Comparison of ENCODE assay signal across 9 cellular contexts in the genomic region with DNA sequence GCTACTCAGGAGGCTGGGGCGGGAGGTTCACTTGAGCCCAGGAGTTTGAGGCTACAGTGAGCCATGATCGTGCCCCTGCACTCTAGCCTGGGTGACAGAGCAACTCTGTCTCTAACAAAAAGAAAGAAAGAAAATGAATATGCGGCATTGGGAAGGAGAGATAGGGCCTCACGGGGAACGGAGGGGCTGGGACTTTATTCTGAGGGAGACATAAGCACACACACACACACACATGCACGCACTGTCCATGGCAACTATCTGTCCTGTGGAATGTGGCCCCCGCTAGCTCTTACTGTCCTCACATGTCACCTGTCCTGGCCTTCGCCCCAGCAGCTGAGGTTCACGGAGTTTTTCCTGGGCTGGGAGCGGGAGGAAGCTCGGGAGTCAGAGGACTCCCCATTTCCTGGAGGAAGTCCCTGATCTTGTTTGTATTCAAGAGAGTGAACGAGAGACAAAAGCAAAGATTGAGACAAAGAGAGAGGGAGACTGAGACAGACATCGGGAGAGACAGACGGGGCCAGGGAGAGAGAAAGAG. TPM values are rescaled to one million over a fixed set of nuclear protein-coding genes. Genes with fewer than 3 reads are reported as not detected.
DNase-seq lines count a peak whose midpoint lies in the region; ATAC-seq and TF ChIP-seq lines count a peak whose summit lies in the region.
"Had no signal": no experiment of that assay in that cellular context is flagged by ENCODE, and none has a peak within 500 bp of the region (broad histone marks: within the 10 kb centered on the region; RNA-seq: fewer than 3 reads in every experiment).

No MANE protein-coding gene starts in this region.

- BruUV-seq in MCF 10A (replicated peaks; lab: Mats Ljungman, UMichigan): TSS peak; percentile 40

- POLR2A ChIA-PET in MCF 10A (lab: Yijun Ruan, JAX): interaction anchor here (0.5 to 1.5 kb wide), 14 partner anchors 18 to 369 kb away, joined by 3 to 6 read pairs (median 4); a partner anchor contains a TSS

- no peak for TF ChIP-seq CTCF in MCF 10A (IDR thresholded peaks at IDR 0.05; ENCODE audit: unreplicated experiment)

- no peak for ATAC-seq in HG03039 (IDR thresholded peaks at IDR 0.05; ENCODE audit: unreplicated experiment)
- no peak for ATAC-seq in HG03571 (IDR thresholded peaks at IDR 0.05; ENCODE audit: unreplicated experiment)
- ATAC-seq: HCT116 had no signal

- H3K27me3 ChIP-seq in HUES6 (ENCODE audit: control insufficient read depth, insufficient read depth, low read length): no peaks in the 10 kb centered on the region

- H3K27ac Mint-ChIP-seq in MCF 10A (ENCODE audit: low read depth, unreplicated experiment): peak overlapping the region; percentile 82

- CTCF ChIA-PET in MCF 10A (lab: Yijun Ruan, JAX): interaction anchor here (0.6 to 3.1 kb wide), 8 partner anchors 15 to 718 kb away, joined by 3 to 20 read pairs (median 4); a partner anchor contains a TSS

- no peak overlapping the region for H3K27ac ChIP-seq in HUES6 (ENCODE audit: low read depth, low read length)

- no peaks in the 10 kb centered on the region for H3K27me3 Mint-ChIP-seq in MCF 10A (ENCODE audit: insufficient read depth, unreplicated experiment)

- H3K36me3 ChIP-seq in HUES6 (ENCODE audit: control insufficient read depth, insufficient read depth, low read length): peaks cover 13% of the 10 kb centered on the region

- peak overlapping the region; percentile 6 for H3K9ac ChIP-seq in HUES6 (ENCODE audit: low read length)

- peak overlapping the region; percentile 51 for H3K4me3 ChIP-seq in HUES6 (ENCODE audit: low read depth, low read length)

- H3K4me1 ChIP-seq in HUES6 (ENCODE audit: control insufficient read depth, insufficient read depth, low read length): peaks cover 9% of the 10 kb centered on the region

- H3K36me3 Mint-ChIP-seq in MCF 10A (ENCODE audit: insufficient read depth, unreplicated experiment): peaks cover 15% of the 10 kb centered on the region

- intact Hi-C loops in MCF 10A (cut with micrococcal nuclease): no loop called here

- peak; percentile 7 for DNase-seq in AG08396 (ENCODE audit: low spot score)
- no peak for DNase-seq in MCF 10A (ENCODE audit: unreplicated experiment)
- DNase-seq in medulla oblongata (ENCODE audit: extremely low spot score): peak; percentile 43
- DNase-seq in putamen (ENCODE audit: low spot score): no peak
- no peak for DNase-seq in DMS114 treated with DMSO at 0.1 percent for 48 hours (lab: John Stamatoyannopoulos, UW; ENCODE audit: unreplicated experiment)

- H3K4me1 Mint-ChIP-seq in MCF 10A (ENCODE audit: insufficient read depth, unreplicated experiment): peaks cover 10% of the 10 kb centered on the region

- H3K9me3 ChIP-seq in HUES6 (ENCODE audit: control insufficient read depth, insufficient read depth, low read depth, low read length): no peaks in the 10 kb centered on the region

- peak overlapping the region; percentile 82 for H3K4me3 Mint-ChIP-seq in MCF 10A (ENCODE audit: unreplicated experiment)

- peaks cover 15% of the 10 kb centered on the region for H3K9me3 Mint-ChIP-seq in MCF 10A (ENCODE audit: unreplicated experiment)

RNA-seq across cellular contexts. Expression of a gene that starts 0.7 kb away (rescaled TPM):
- 14.8 and 20.3 TPM in 2 replicates for total RNA-seq in MCF 10A (2022)

RNA-seq across cellular contexts. Expression of a gene that starts 5.4 kb away (rescaled TPM):
- total RNA-seq in MCF 10A (2022): 2.4 and 7.2 TPM in 2 replicates

RNA-seq across cellular contexts. Expression of a gene that starts 33.6 kb away (rescaled TPM):
- not detected in 2 replicates for total RNA-seq in MCF 10A (2022)

RNA-seq across cellular contexts. Expression of a gene that starts 35.8 kb away (rescaled TPM):
- total RNA-seq in MCF 10A (2022): not detected in 2 replicates

RNA-seq across cellular contexts. Expression of a gene that starts 58.9 kb away (rescaled TPM):
- total RNA-seq in MCF 10A (2022): not detected in 2 replicates

Comparison
In these comparisons a context has a peak if more than half of its experiments do, and no peak if none do; other contexts are left out.
1. DNase-seq: peak in AG08396 (single experiment) and medulla oblongata (single experiment); none in MCF 10A (single experiment), putamen (single experiment) and DMS114 treated with DMSO at 0.1 percent for 48 hours (single experiment).